8 cellular contexts compared by ENCODE assay signal in genomic region chr14:64723691-64724577, GRCh38. TPM values are rescaled to one million over a fixed set of nuclear protein-coding genes. Genes with fewer than 3 reads are reported as not detected.
A peak's percentile ranks its signal among the peaks of the same experiment; 100 is the strongest.
DNase-seq lines count a peak whose midpoint lies in the region; ATAC-seq, FAIRE-seq and TF ChIP-seq lines count a peak whose summit lies in the region.

No MANE protein-coding gene starts in this region.

- FAIRE-seq in HepG2 (lab: Jason Lieb, UNC): no peak

- H3K4me2 ChIP-seq in HepG2 (ENCODE audit: low read depth, low read length): no peak overlapping the region

- no peak overlapping the region for H2AFZ ChIP-seq in HepG2 (ENCODE audit: low read length)

- no peak overlapping the region for H3K4me3 Mint-ChIP-seq in HFFc6

- H3K36me3 Mint-ChIP-seq in HFFc6 (ENCODE audit: low read depth): no peaks in the 10 kb centered on the region

- no peaks in the 10 kb centered on the region; the same call in 1 of the 2 replicates for H3K27me3 Mint-ChIP-seq in HFFc6 (ENCODE audit: insufficient read depth)

- H3K27me3 ChIP-seq in right lobe of liver: no peaks in the 10 kb centered on the region
- H3K27me3 ChIP-seq in HepG2 (ENCODE audit: control insufficient read depth in 1 of 2, insufficient read depth in 2 of 2, low read length in 2 of 2): no peaks in the 10 kb centered on the region
- H3K27me3 ChIP-seq in vagina: no peaks in the 10 kb centered on the region

- 58% methylated on average over 6 of the region's 15 CpGs for WGBS in right lobe of liver (ENCODE audit: insufficient coverage, low coverage, low lambda C conversion rate, missing lambda C conversion rate)
- WGBS in HepG2 (ENCODE audit: low lambda C conversion rate): 88% methylated on average over 10 of the region's 15 CpGs

- TF ChIP-seq POLR2A in right lobe of liver (IDR thresholded peaks at IDR 0.05) (no peak), HepG2 (IDR thresholded peaks at IDR 0.05; ENCODE audit: insufficient read depth in 1 of 2, low read depth in 2 of 2, low read length in 2 of 2) (no peak), vagina (IDR thresholded peaks at IDR 0.05) (no peak)

- no peaks in the 10 kb centered on the region for H4K20me1 ChIP-seq in HepG2 (ENCODE audit: insufficient read depth, low read length)

- TF ChIP-seq CTCF in right lobe of liver (IDR thresholded peaks at IDR 0.05): no peak
- TF ChIP-seq CTCF in HepG2 (CRISPR knock-in tag; IDR thresholded peaks at IDR 0.05): no peak
- TF ChIP-seq CTCF in mucosa of descending colon (IDR thresholded peaks at IDR 0.05): no peak
- no peak for TF ChIP-seq CTCF in vagina (IDR thresholded peaks at IDR 0.05)
- no peak for TF ChIP-seq CTCF in HFFc6 (IDR thresholded peaks at IDR 0.05)

- H3K4me1 ChIP-seq in right lobe of liver (peaks cover 0 to 38% (median 17%) of the 10 kb centered on the region in 4 donors), HepG2 (ENCODE audit: insufficient read depth, low read length) (peaks cover 58% of the 10 kb centered on the region), mucosa of descending colon (ENCODE audit: low read depth) (peaks cover 69% of the 10 kb centered on the region), vagina (peaks cover 79% of the 10 kb centered on the region)

- POLR2A ChIA-PET in HepG2 (lab: Yijun Ruan, JAX): no interaction called here

- TF ChIP-seq EP300 in HepG2 (IDR thresholded peaks at IDR 0.05; ENCODE audit: low read depth in 2 of 2, low read length in 2 of 2) (no peak), HepG2 (CRISPR knock-in tag; IDR thresholded peaks at IDR 0.05; ENCODE audit: borderline replicate concordance) (no peak)

- no peak for TF ChIP-seq RAD21 in HepG2 (CRISPR knock-in tag; IDR thresholded peaks at IDR 0.05)

- H3K9ac ChIP-seq in HepG2 (ENCODE audit: insufficient read depth, low read depth, low read length): no peak overlapping the region

- DNase-seq in right lobe of liver: peak in 2 of 3 donors; percentile 4 to 29
- no peak for DNase-seq in HepG2 (ENCODE audit: low spot score)
- DNase-seq in mucosa of descending colon: peak in 1 of 3 donors; percentile 46
- no peak for DNase-seq in vagina (ENCODE audit: extremely low spot score in 2 of 2)
- no peak for DNase-seq in stimulated activated CD4-positive, alpha-beta T cell treated with anti-CD3 and anti-CD28 coated beads, Interleukin-4, amount 100 ng/mL, for 1 hour
- no peak for DNase-seq in KG1 (lab: John Stamatoyannopoulos, UW)
- no peak for DNase-seq in HFFc6

- H3K9me3 Mint-ChIP-seq in HFFc6: no peaks in the 10 kb centered on the region

- no peak overlapping the region for H3K4me3 ChIP-seq in right lobe of liver
- H3K4me3 ChIP-seq in HepG2 (replicated peaks in 1 of 3; ENCODE audit: insufficient read depth in 1 of 3, low read depth in 2 of 3, low read length in 3 of 3): no peak overlapping the region
- no peak overlapping the region for H3K4me3 ChIP-seq in mucosa of descending colon
- H3K4me3 ChIP-seq in vagina: no peak overlapping the region

- H3K27ac ChIP-seq in right lobe of liver (no peak overlapping the region), HepG2 (ENCODE audit: extremely low read length, insufficient read depth, low read length) (no peak overlapping the region), cingulate gyrus (ENCODE audit: low read depth, low read length) (peak overlapping the region; percentile 73), vagina (peak overlapping the region; percentile 47)

- H3K27ac Mint-ChIP-seq in HFFc6: no peak overlapping the region

- H3K36me3 ChIP-seq in right lobe of liver: peaks cover 0 to 10% (median 4%) of the 10 kb centered on the region in 4 donors
- H3K36me3 ChIP-seq in HepG2 (replicated peaks in 1 of 2; ENCODE audit: control insufficient read depth in 1 of 2, insufficient read depth in 2 of 2, low read length in 2 of 2): peaks cover 4 to 6% of the 10 kb centered on the region in 2 experiments; a peak in 3 of 5 replicates
- H3K36me3 ChIP-seq in mucosa of descending colon (ENCODE audit: low read depth): no peaks in the 10 kb centered on the region
- no peaks in the 10 kb centered on the region for H3K36me3 ChIP-seq in vagina

- in situ Hi-C loops in HepG2 (cut with HindIII; ENCODE audit: extremely low pct_ligation_motif_present, low pct_unique_long_range_greater_than_20kb): no loop called here

- H3K9me3 ChIP-seq in right lobe of liver (no peaks in the 10 kb centered on the region), HepG2 (ENCODE audit: low read length) (no peaks in the 10 kb centered on the region), mucosa of descending colon (no peaks in the 10 kb centered on the region), vagina (no peaks in the 10 kb centered on the region)

- intact Hi-C loops in right lobe of liver (cut with DNase I): no loop called here
- intact Hi-C loops in HepG2 (cut with micrococcal nuclease; ENCODE audit: unreplicated experiment): no loop called here
- intact Hi-C loops in mucosa of descending colon (cut with DNase I, micrococcal nuclease): no loop called here
- intact Hi-C loops in vagina (cut with DNase I): no loop called here

- H3K79me2 ChIP-seq in HepG2 (ENCODE audit: insufficient read depth, low read length): peaks cover 13% of the 10 kb centered on the region

- peaks cover 56% of the 10 kb centered on the region for H3K4me1 Mint-ChIP-seq in HFFc6 (ENCODE audit: low read depth)

- no peak for ATAC-seq in right lobe of liver
- ATAC-seq in HepG2: no peak
- ATAC-seq in mucosa of descending colon: peak; percentile 17

- CTCF ChIA-PET in HepG2 (lab: Yijun Ruan, JAX; ENCODE audit: low intra/inter-chr PET ratio, low total read pairs): no interaction called here

- no TSS peak for BruUV-seq in HepG2 (replicated peaks; lab: Mats Ljungman, UMichigan)

TF ChIP-seq in HepG2, 621 proteins besides CTCF, POLR2A, EP300 and RAD21:
- no peak for TF ChIP-seq REST (IDR thresholded peaks at IDR 0.05; ENCODE audit: borderline replicate concordance in 1 of 2, low read depth in 1 of 2, low read length in 2 of 2)
- TF ChIP-seq MAFF (IDR thresholded peaks at IDR 0.05; ENCODE audit: low read depth, low read length): no peak
- no peak for TF ChIP-seq ZNF34 (CRISPR knock-in tag; IDR thresholded peaks at IDR 0.05; ENCODE audit: borderline replicate concordance)
- TF ChIP-seq ZNF589 (CRISPR knock-in tag; conservative IDR thresholded peaks at IDR 0.05): no peak
- TF ChIP-seq STAT5B (CRISPR knock-in tag; IDR thresholded peaks at IDR 0.05): no peak
- TF ChIP-seq ZNF746 (CRISPR knock-in tag; IDR thresholded peaks at IDR 0.05): no peak
- no peak for TF ChIP-seq NFIC (IDR thresholded peaks at IDR 0.05; ENCODE audit: low read length)
- no peak for TF ChIP-seq ISL2 (CRISPR knock-in tag; IDR thresholded peaks at IDR 0.05)
- no peak for TF ChIP-seq ZNF761 (CRISPR knock-in tag; conservative IDR thresholded peaks at IDR 0.05)

RNA-seq across cellular contexts. Expression of gene PLEKHG3, which starts 19.7 kb away (rescaled TPM):
- 10 to 100 TPM; 25.4 to 49.1 (median 28.0) TPM for total RNA-seq in right lobe of liver
- total RNA-seq in HepG2 (2016; rRNA removed; fragmentation: Illumina TruSeq; extraction: Trizol): 9.5 and 9.8 TPM in 2 replicates
- 0.61 and 0.88 TPM in 2 replicates for total RNA-seq in HepG2 (2016; cell fraction: cytosol; rRNA removed; fragmentation: Illumina TruSeq; extraction: Trizol; ENCODE audit: low read depth)
- total RNA-seq in HepG2 (2016; cell fraction: insoluble cytoplasmic fraction; rRNA removed; fragmentation: Illumina TruSeq; extraction: Trizol): 7.2 and 11.8 TPM in 2 replicates
- total RNA-seq in HepG2 (2016; cell fraction: membrane; rRNA removed; fragmentation: Illumina TruSeq; extraction: Trizol): 5.6 and 6.4 TPM in 2 replicates
- total RNA-seq in HepG2 (2016; cell fraction: nucleus; rRNA removed; fragmentation: Illumina TruSeq; extraction: Trizol): 9.3 and 10.4 TPM in 2 replicates
- 7.1 and 7.2 TPM in 2 replicates for polyA plus RNA-seq in HepG2 (2011; rRNA removed)
- 2.7 and 5.6 TPM in 2 replicates for polyA plus RNA-seq in HepG2 (2011; cell fraction: cytosol; rRNA removed)
- 13.8 and 16.9 TPM in 2 replicates for polyA plus RNA-seq in HepG2 (2011; cell fraction: nucleus; rRNA removed)
- polyA plus RNA-seq in HepG2 (2012): 5.4 and 8.7 TPM in 2 replicates
- 0.60 and 0.61 TPM in 2 replicates for polyA plus RNA-seq in HepG2 (2016; cell fraction: cytosol; fragmentation: Illumina TruSeq; extraction: Trizol; ENCODE audit: low read depth)
- 6.0 and 8.8 TPM in 2 replicates for polyA plus RNA-seq in HepG2 (2016; cell fraction: insoluble cytoplasmic fraction; fragmentation: Illumina TruSeq; extraction: Trizol; ENCODE audit: low read depth)
- 2.1 and 2.2 TPM in 2 replicates for polyA plus RNA-seq in HepG2 (2016; cell fraction: membrane; fragmentation: Illumina TruSeq; extraction: Trizol; ENCODE audit: low read depth)
- polyA plus RNA-seq in HepG2 (2016; cell fraction: nucleus; fragmentation: Illumina TruSeq; extraction: Trizol; ENCODE audit: insufficient read depth, low read depth): 28.5 and 30.1 TPM in 2 replicates
- 9.5 and 51.9 TPM in 2 replicates for polyA minus RNA-seq in HepG2 (2011; rRNA and poly(A)+ RNA removed; ENCODE audit: low replicate concordance)
- 4.6 and 5.4 TPM in 2 replicates for polyA minus RNA-seq in HepG2 (2011; cell fraction: cytosol; rRNA and poly(A)+ RNA removed)
- polyA minus RNA-seq in HepG2 (2011; cell fraction: nucleus; rRNA and poly(A)+ RNA removed): 5.1 and 12.0 TPM in 2 replicates
- total RNA-seq in mucosa of descending colon: 10 to 100 TPM; 72.0 to 96.6 (median 91.4) TPM
- 50.1 TPM for total RNA-seq in vagina
- 10 to 100 TPM in 3 of 6 experiments, 1 to 10 TPM in 3; 6.0 to 11.7 (median 9.2) TPM for total RNA-seq in HFFc6 (2021; fragmentation: NEBNext Ultra II Directional; extraction: Animal tissue kit (Norgen Biotek cat#: 25700))

Comparison
In these comparisons a context has a peak if more than half of its experiments do, and no peak if none do; other contexts are left out.
1. DNase-seq: peak in right lobe of liver (2 of 3); none in HepG2 (single experiment), vagina (0 of 2), stimulated activated CD4-positive, alpha-beta T cell treated with anti-CD3 and anti-CD28 coated beads, Interleukin-4, amount 100 ng/mL, for 1 hour (single experiment), KG1 (single experiment) and HFFc6 (single experiment).
2. H3K27ac ChIP-seq: peak in cingulate gyrus (single experiment) and vagina (single experiment); none in right lobe of liver (0 of 3) and HepG2 (single experiment).